In the genomic region with DNA sequence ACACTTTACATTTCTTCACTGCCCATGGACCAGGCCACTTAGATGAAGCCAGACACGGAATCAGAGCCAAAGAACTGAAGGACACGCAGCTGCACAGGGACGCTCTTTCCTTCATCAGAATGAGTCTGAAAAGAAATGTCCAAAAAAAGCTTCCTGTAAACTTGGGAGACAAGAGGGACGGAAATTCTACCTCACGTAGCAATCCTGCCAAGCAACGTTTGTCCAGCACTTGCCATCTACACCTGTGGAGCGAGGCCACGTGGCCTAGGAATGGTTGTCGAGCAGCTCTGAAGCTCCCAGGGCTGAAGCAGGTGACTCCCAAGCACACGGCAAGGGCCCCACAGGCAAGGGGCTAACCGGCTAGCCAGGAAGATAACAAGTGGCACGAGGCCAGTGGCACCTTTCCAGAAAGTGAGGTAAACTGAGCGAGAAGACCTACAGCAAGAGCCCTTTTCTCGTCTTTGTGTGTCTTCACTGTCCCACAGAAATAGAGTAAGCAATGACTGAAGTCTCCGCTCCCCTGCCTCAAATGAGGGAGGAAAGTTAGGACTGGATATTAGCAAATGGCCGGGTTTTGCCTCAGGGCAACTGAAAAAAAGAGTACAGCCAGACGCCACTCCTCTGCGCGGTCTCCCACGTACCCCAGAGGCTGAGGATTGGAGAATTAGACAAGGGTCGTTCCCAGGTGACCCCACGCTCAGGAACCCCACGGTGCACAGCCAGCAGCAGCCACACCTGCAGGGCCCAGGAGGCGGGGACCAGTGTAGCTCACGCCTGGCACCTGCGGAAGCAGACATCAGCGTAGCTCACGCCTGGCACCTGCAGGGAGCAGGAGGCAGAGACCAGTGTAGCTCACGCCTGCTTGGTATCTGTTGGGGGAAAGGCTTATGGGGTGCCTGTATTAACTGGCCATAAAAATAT, we compare ENCODE assay signal across 37 cellular contexts.
"Had no signal": no experiment of that assay in that cellular context is flagged by ENCODE, and none has a peak within 500 bp of the region (broad histone marks: within the 10 kb centered on the region; RNA-seq: fewer than 3 reads in every experiment).

No MANE protein-coding gene starts in this region.

- H3K27me3 Mint-ChIP-seq: activated naive CD4-positive, alpha-beta T cell treated with anti-CD3 and anti-CD28 coated beads, Interleukin-2, amount 10 ng/mL, durations not matched to agents 7 days and 5 days; activated naive CD8-positive, alpha-beta T cell treated with anti-CD3 and anti-CD28 coated beads, Interleukin-2, amount 10 ng/mL, durations not matched to agents 7 days and 5 days; dendritic cell treated with granulocyte-macrophage colony-stimulating factor and Interleukin-4, amounts not matched to agents 40 ng/mL and 50 ng/mL, for 4 days; natural killer cell treated with Interleukin-12 subunit alpha and Interleukin-12 subunit beta and Interleukin-15 and Interleukin-18, amount 100 ng/mL, for 72 hours; stimulated activated memory B cell treated with anti-CD40 and anti-IgM and Interleukin-4, amounts not matched to agents 10 μg/mL and 1 μg/mL and 100 μg/mL, for 72 hours; stimulated activated naive CD8-positive, alpha-beta T cell treated with anti-CD3 and anti-CD28 coated beads, Interleukin-15, amount 100 ng/mL, for 72 hours had no signal

- H3K4me2 ChIP-seq: hepatocyte had no signal

- H3K4me3 ChIP-seq: gastrocnemius medialis, hepatocyte, left ventricle myocardium inferior, pancreas, prostate gland, thyroid gland, upper lobe of left lung, vagina had no signal

- H2AFZ ChIP-seq: hepatocyte had no signal

- H3K4me1 Mint-ChIP-seq: activated naive CD4-positive, alpha-beta T cell treated with anti-CD3 and anti-CD28 coated beads, Interleukin-2, amount 10 ng/mL, durations not matched to agents 7 days and 5 days; activated naive CD8-positive, alpha-beta T cell treated with anti-CD3 and anti-CD28 coated beads, Interleukin-2, amount 10 ng/mL, durations not matched to agents 7 days and 5 days; stimulated activated memory B cell treated with anti-CD40 and anti-IgM and Interleukin-4, amounts not matched to agents 10 μg/mL and 1 μg/mL and 100 μg/mL, for 72 hours had no signal

- H3K27me3 ChIP-seq: gastrocnemius medialis, hepatocyte, neutrophil, pancreas, thyroid gland, upper lobe of left lung, vagina had no signal

- FAIRE-seq: pancreas, small intestine, TTC549 had no signal

- H3K27ac ChIP-seq: gastrocnemius medialis, hepatocyte, left ventricle myocardium inferior, neutrophil, pancreas, prostate gland, thyroid gland, upper lobe of left lung, vagina, VCaP had no signal

- ATAC-seq: activated T-cell treated with anti-CD3 and anti-CD28 coated beads, Interleukin-2, amount 50 U/mL, for 72 hours; gastrocnemius medialis; pancreas; sciatic nerve; stimulated activated memory B cell treated with anti-CD40 and anti-IgM and Interleukin-4, amounts not matched to agents 10 μg/mL and 1 μg/mL and 100 μg/mL, for 72 hours; stimulated activated naive CD8-positive, alpha-beta T cell treated with anti-CD3 and anti-CD28 coated beads, Interleukin-15, amount 100 ng/mL, for 72 hours had no signal

- H3K4me1 ChIP-seq: gastrocnemius medialis, pancreas, prostate gland, thyroid gland, upper lobe of left lung, vagina had no signal

- DNase-seq: activated CD4-positive, alpha-beta T cell treated with anti-CD3 and anti-CD28 coated beads for 4 hours; activated CD4-positive, alpha-beta T cell treated with anti-CD3 and anti-CD28 coated beads, Interleukin-2, amount 50 U/mL, for 4 hours; activated effector memory CD4-positive, alpha-beta T cell treated with Interleukin-2 at 50 U/mL for 16 hours; activated naive CD4-positive, alpha-beta T cell treated with anti-CD3 and anti-CD28 coated beads, Interleukin-2, amount 10 ng/mL, durations not matched to agents 7 days and 5 days; activated naive CD8-positive, alpha-beta T cell treated with anti-CD3 and anti-CD28 coated beads, Interleukin-2, amount 10 ng/mL, durations not matched to agents 7 days and 5 days; activated T-cell treated with anti-CD3 and anti-CD28 coated beads for 4 hours; activated T-cell treated with anti-CD3 and anti-CD28 coated beads, Interleukin-2, amount 50 U/mL, for 72 hours; amygdala; central memory CD4-positive, alpha-beta T cell; effector CD8-positive, alpha-beta T cell; erythroblast; gastrocnemius medialis; islet precursor cell; left ventricle myocardium inferior; mammary epithelial cell; pancreas; retina; small intestine; stimulated activated CD4-positive, alpha-beta T cell treated with anti-CD3 and anti-CD28 coated beads, Interleukin-1b, Interleukin-23, amount 100 ng/mL, for 48 hours; stimulated activated CD4-positive, alpha-beta T cell treated with anti-CD3 and anti-CD28 coated beads, Interleukin-4, amount 100 ng/mL, for 4 hours; stimulated activated CD8-positive, alpha-beta memory T cell treated with anti-CD3 and anti-CD28 coated beads, Interleukin-4, amount 100 ng/mL, for 48 hours; stimulated activated naive CD8-positive, alpha-beta T cell treated with anti-CD3 and anti-CD28 coated beads, Interleukin-15, amount 100 ng/mL, for 72 hours; SW 1271; T-helper 9 cell; thyroid gland; upper lobe of left lung had no signal

- H3K4me3 Mint-ChIP-seq: activated naive CD4-positive, alpha-beta T cell treated with anti-CD3 and anti-CD28 coated beads, Interleukin-2, amount 10 ng/mL, durations not matched to agents 7 days and 5 days; activated naive CD8-positive, alpha-beta T cell treated with anti-CD3 and anti-CD28 coated beads, Interleukin-2, amount 10 ng/mL, durations not matched to agents 7 days and 5 days; activated T-cell treated with anti-CD3 and anti-CD28 coated beads, Interleukin-2, amount 50 U/mL, for 72 hours; dendritic cell treated with granulocyte-macrophage colony-stimulating factor and Interleukin-4, amounts not matched to agents 40 ng/mL and 50 ng/mL, for 4 days; natural killer cell treated with Interleukin-12 subunit alpha and Interleukin-12 subunit beta and Interleukin-15 and Interleukin-18, amount 100 ng/mL, for 72 hours; stimulated activated memory B cell treated with anti-CD40 and anti-IgM and Interleukin-4, amounts not matched to agents 10 μg/mL and 1 μg/mL and 100 μg/mL, for 72 hours; stimulated activated naive CD8-positive, alpha-beta T cell treated with anti-CD3 and anti-CD28 coated beads, Interleukin-15, amount 100 ng/mL, for 72 hours; T-helper 1 cell treated with Interleukin-12 subunit alpha and Interleukin-12 subunit beta and Interleukin-4 antibody, amounts not matched to agents 30 μg/mL and 1 μg/mL, for 36 hours had no signal

- H3K27ac Mint-ChIP-seq: activated naive CD4-positive, alpha-beta T cell treated with anti-CD3 and anti-CD28 coated beads, Interleukin-2, amount 10 ng/mL, durations not matched to agents 7 days and 5 days; activated naive CD8-positive, alpha-beta T cell treated with anti-CD3 and anti-CD28 coated beads, Interleukin-2, amount 10 ng/mL, durations not matched to agents 7 days and 5 days; activated T-cell treated with anti-CD3 and anti-CD28 coated beads, Interleukin-2, amount 50 U/mL, for 72 hours; dendritic cell treated with granulocyte-macrophage colony-stimulating factor and Interleukin-4, amounts not matched to agents 40 ng/mL and 50 ng/mL, for 4 days; natural killer cell treated with Interleukin-12 subunit alpha and Interleukin-12 subunit beta and Interleukin-15 and Interleukin-18, amount 100 ng/mL, for 72 hours; stimulated activated memory B cell treated with anti-CD40 and anti-IgM and Interleukin-4, amounts not matched to agents 10 μg/mL and 1 μg/mL and 100 μg/mL, for 72 hours; stimulated activated naive CD8-positive, alpha-beta T cell treated with anti-CD3 and anti-CD28 coated beads, Interleukin-15, amount 100 ng/mL, for 72 hours; T-helper 1 cell treated with Interleukin-12 subunit alpha and Interleukin-12 subunit beta and Interleukin-4 antibody, amounts not matched to agents 30 μg/mL and 1 μg/mL, for 36 hours had no signal

- H3K9me3 ChIP-seq: pancreas, prostate gland, thyroid gland had no signal
